ENCODE assay signal across 14 cellular contexts in the genomic region with DNA sequence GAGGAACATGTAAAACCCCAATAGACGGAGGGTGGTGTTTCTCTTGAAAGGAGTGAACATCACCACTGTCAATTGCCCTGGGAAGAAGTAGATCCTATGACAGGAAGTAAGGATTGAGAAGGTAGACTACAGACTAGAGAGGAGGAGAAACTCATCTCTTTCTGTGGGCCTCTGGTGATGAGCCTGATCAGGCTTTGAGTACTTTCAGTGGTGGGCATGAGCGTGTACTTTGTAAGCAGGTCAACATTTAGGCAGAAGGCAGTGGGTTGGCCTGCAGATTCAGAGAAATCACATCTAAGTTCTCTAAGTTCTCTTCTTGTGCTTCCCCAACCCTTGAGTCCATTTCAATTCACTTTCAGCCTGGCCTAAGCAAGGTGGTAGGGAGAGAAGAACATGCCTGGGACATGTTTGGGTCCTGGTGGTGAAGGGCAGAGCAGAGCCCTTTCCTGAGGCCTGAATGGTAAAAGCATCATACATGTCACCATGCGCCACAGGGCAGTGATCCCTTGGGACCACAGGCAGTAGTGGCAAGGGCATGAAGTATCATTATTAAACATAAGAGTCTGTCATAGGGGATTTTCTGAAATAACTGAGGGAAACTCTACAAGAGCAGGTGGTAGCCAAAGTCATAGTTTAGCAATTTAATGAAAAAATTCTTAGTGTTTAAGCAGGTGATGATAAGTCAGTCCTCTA. TPM values are rescaled to one million over a fixed set of nuclear protein-coding genes. Genes with fewer than 3 reads are reported as not detected.
DNase-seq lines count a peak whose midpoint lies in the region; ATAC-seq, FAIRE-seq and TF ChIP-seq lines count a peak whose summit lies in the region.
"Had no signal": no experiment of that assay in that cellular context is flagged by ENCODE, and none has a peak within 500 bp of the region (broad histone marks: within the 10 kb centered on the region; RNA-seq: fewer than 3 reads in every experiment).

No MANE protein-coding gene starts in this region.

- no peaks in the 10 kb centered on the region for H3K27me3 Mint-ChIP-seq in activated B cell treated with CpG ODN at 0.5 μM for 24 hours
- H3K27me3 Mint-ChIP-seq: CD4-positive, alpha-beta memory T cell had no signal

- intact Hi-C loops in activated B cell treated with CpG ODN at 0.5 μM for 24 hours (cut with micrococcal nuclease), result loop anchor here (1.0 kb wide), 4 partner anchors 22 to 243 kb away; a partner anchor contains a TSS

- no peaks in the 10 kb centered on the region for H3K9me3 Mint-ChIP-seq in activated B cell treated with CpG ODN at 0.5 μM for 24 hours

- DNase-seq in GM18507 (ENCODE audit: extremely low spot score, insufficient read length, low read depth) (no peak), GM19239 (ENCODE audit: insufficient read length, low spot score) (no peak), activated B cell treated with CpG ODN at 0.5 μM for 24 hours (peak; percentile 48), NCI-H345 treated with DMSO at 0.1 percent for 48 hours (lab: John Stamatoyannopoulos, UW; ENCODE audit: unreplicated experiment) (no peak), UCSD-AML1 (lab: John Stamatoyannopoulos, UW; ENCODE audit: unreplicated experiment) (no peak), substantia nigra (lab: John Stamatoyannopoulos, UW) (no peak), NCI-H2081 treated with DMSO at 0.1 percent for 48 hours (lab: John Stamatoyannopoulos, UW) (no peak)
- DNase-seq: CD4-positive, alpha-beta memory T cell; colonic mucosa; H9; kidney glomerular epithelial cell; naive thymus-derived CD4-positive, alpha-beta T cell; NCI-H1436 had no signal

- no peaks in the 10 kb centered on the region for H3K36me3 Mint-ChIP-seq in activated B cell treated with CpG ODN at 0.5 μM for 24 hours (ENCODE audit: low read depth)
- H3K36me3 Mint-ChIP-seq: CD4-positive, alpha-beta memory T cell had no signal

- no peak overlapping the region for H3K27ac ChIP-seq in substantia nigra (ENCODE audit: low read depth, low read length, poor library complexity, severe bottlenecking)
- H3K27ac ChIP-seq: colonic mucosa had no signal

- no peak for TF ChIP-seq CTCF in activated B cell treated with CpG ODN at 0.5 μM for 24 hours (IDR thresholded peaks at IDR 0.05)

- H3K4me1 Mint-ChIP-seq in activated B cell treated with CpG ODN at 0.5 μM for 24 hours, result peaks cover 38% of the 10 kb centered on the region
- H3K4me1 Mint-ChIP-seq: CD4-positive, alpha-beta memory T cell; naive thymus-derived CD4-positive, alpha-beta T cell had no signal

- CTCF ChIA-PET in activated B cell treated with CpG ODN at 0.5 μM for 24 hours (lab: Charles Lee), result interaction anchor here (1.4 kb wide), 1 partner anchor 28 kb away, joined by 3 read pairs; no protein-coding TSS in a partner anchor

- ATAC-seq in HG02798 (IDR thresholded peaks at IDR 0.05; ENCODE audit: poor library complexity, unreplicated experiment) (peak; percentile 78), activated B cell treated with CpG ODN at 0.5 μM for 24 hours (ENCODE audit: low read depth) (peak; percentile 94)
- ATAC-seq: naive thymus-derived CD4-positive, alpha-beta T cell had no signal

- FAIRE-seq in GM18507 (lab: Jason Lieb, UNC) (peak; percentile 80), GM19239 (lab: Jason Lieb, UNC) (peak; percentile 69)

- H3K27ac Mint-ChIP-seq in activated B cell treated with CpG ODN at 0.5 μM for 24 hours, result peak overlapping the region; percentile 86
- H3K27ac Mint-ChIP-seq: CD4-positive, alpha-beta memory T cell; H9; naive thymus-derived CD4-positive, alpha-beta T cell had no signal

- peak overlapping the region; percentile 46 for H3K4me3 Mint-ChIP-seq in activated B cell treated with CpG ODN at 0.5 μM for 24 hours
- H3K4me3 Mint-ChIP-seq: CD4-positive, alpha-beta memory T cell; H9; naive thymus-derived CD4-positive, alpha-beta T cell had no signal

- POLR2A ChIA-PET in activated B cell treated with CpG ODN at 0.5 μM for 24 hours (lab: Charles Lee), result interaction anchor here (0.7 to 0.8 kb wide), 2 partner anchors 13 to 22 kb away, joined by 3 read pairs; no protein-coding TSS in a partner anchor

RNA-seq across cellular contexts. Expression of a gene that starts 56.4 kb away (rescaled TPM):
- not detected in 2 replicates for total RNA-seq in activated B cell treated with CpG ODN at 0.5 μM for 24 hours
- total RNA-seq: CD4-positive, alpha-beta memory T cell; naive thymus-derived CD4-positive, alpha-beta T cell had no signal
